ENCODE assay signal across 1 cellular context in genomic region chr10:26694531-26694930, GRCh38. TPM values are rescaled to one million over a fixed set of nuclear protein-coding genes. Genes with fewer than 3 reads are reported as not detected.
"Had no signal": no experiment of that assay in that cellular context is flagged by ENCODE, and none has a peak within 500 bp of the region (broad histone marks: within the 10 kb centered on the region; RNA-seq: fewer than 3 reads in every experiment).

No MANE protein-coding gene starts in this region.

RNA-seq across cellular contexts. Expression of gene PDSS1, which starts 3.0 kb away (rescaled TPM):
- total RNA-seq: ascending aorta had no signal
